18 cellular contexts compared by ENCODE assay signal in the genomic region with DNA sequence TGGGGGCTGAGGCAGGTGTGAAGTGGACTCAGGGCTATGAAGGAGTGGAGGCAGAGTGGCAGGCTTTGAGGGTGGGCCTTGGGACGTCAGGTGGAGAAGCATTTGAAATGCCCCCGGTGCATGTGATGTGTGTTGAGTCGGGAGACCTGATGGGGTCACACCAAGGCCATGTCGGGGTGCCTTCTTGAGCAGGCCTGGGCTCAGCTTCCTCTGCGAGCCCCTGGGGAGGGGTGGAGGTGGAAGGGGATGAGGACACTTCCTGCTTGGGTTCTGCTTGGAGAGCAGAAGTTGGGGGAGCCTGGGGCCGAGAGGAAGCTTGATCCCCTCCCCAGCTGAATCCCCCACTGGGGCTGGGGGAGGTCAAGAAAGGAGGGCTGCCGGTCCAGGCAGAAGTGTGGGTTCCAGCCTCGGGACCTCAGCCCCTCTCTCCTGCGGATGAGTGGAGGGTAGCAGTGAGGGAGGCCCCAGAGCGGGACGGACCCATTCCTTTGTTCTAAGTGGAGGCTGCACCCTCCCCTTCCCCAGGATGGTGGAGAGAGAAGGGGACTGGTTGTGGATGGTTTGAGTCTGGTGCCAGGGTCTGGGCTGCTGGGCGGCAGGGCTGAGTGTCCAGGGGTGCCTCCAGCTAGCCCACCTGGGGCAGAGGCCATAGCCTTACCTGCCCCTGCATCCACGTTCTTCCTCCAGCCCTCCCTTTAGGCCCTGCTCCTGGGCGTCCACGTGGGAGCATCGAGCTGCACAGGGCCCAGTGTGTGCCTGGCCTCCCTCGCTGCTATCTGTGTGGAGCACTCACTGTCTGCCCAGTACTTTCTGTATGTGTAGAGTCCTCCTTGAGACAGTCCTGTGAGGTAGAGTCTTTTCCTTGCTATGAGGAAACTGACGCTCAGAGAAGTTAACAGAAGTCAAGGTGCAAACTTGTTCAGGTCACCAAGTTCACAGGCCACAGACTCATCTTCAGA. TPM values are rescaled to one million over a fixed set of nuclear protein-coding genes. Genes with fewer than 3 reads are reported as not detected.
DNase-seq lines count a peak whose midpoint lies in the region; ATAC-seq, FAIRE-seq and TF ChIP-seq lines count a peak whose summit lies in the region.
"Had no signal": no experiment of that assay in that cellular context is flagged by ENCODE, and none has a peak within 500 bp of the region (broad histone marks: within the 10 kb centered on the region; RNA-seq: fewer than 3 reads in every experiment).

No MANE protein-coding gene starts in this region.

- no peaks in the 10 kb centered on the region for H3K9me3 Mint-ChIP-seq in activated CD8-positive, alpha-beta memory T cell treated with anti-CD3 and anti-CD28 coated beads, Interleukin-2, amount 10 ng/mL, durations not matched to agents 7 days and 5 days (ENCODE audit: low read depth)

- H3K36me3 ChIP-seq in bronchial epithelial cell (ENCODE audit: control insufficient read depth, insufficient read depth, low read length) (no peaks in the 10 kb centered on the region), osteoblast (ENCODE audit: insufficient read depth, low read length) (no peaks in the 10 kb centered on the region), uterus (no peaks in the 10 kb centered on the region)

- no peak for ATAC-seq in activated CD8-positive, alpha-beta memory T cell treated with anti-CD3 and anti-CD28 coated beads, Interleukin-2, amount 10 ng/mL, durations not matched to agents 7 days and 5 days

- peaks cover 5% of the 10 kb centered on the region for H3K27me3 ChIP-seq in bronchial epithelial cell (ENCODE audit: control insufficient read depth, insufficient read depth, low read length)
- H3K27me3 ChIP-seq in osteoblast (ENCODE audit: insufficient read depth, low read length) = no peaks in the 10 kb centered on the region
- no peaks in the 10 kb centered on the region for H3K27me3 ChIP-seq in uterus
- H3K27me3 ChIP-seq: esophagus squamous epithelium, spleen had no signal

- H3K27me3 Mint-ChIP-seq in activated CD8-positive, alpha-beta memory T cell treated with anti-CD3 and anti-CD28 coated beads, Interleukin-2, amount 10 ng/mL, durations not matched to agents 7 days and 5 days = no peaks in the 10 kb centered on the region

- no peak overlapping the region for H3K4me2 ChIP-seq in osteoblast (ENCODE audit: insufficient read depth, low read length)

- TF ChIP-seq POLR2A in uterus (IDR thresholded peaks at IDR 0.05) = no peak

- TF ChIP-seq CTCF in bronchial epithelial cell (IDR thresholded peaks at IDR 0.05; ENCODE audit: insufficient read depth, low read length, severe bottlenecking) = no peak
- no peak for TF ChIP-seq CTCF in osteoblast (IDR thresholded peaks at IDR 0.05; ENCODE audit: extremely low read depth, low read depth, low read length)
- no peak for TF ChIP-seq CTCF in uterus (IDR thresholded peaks at IDR 0.05)

- H3K79me2 ChIP-seq in osteoblast (ENCODE audit: insufficient read depth, low read length) = no peaks in the 10 kb centered on the region

- H2AFZ ChIP-seq in osteoblast (ENCODE audit: low read length) = no peak overlapping the region

- H4K20me1 ChIP-seq in osteoblast (ENCODE audit: insufficient read depth, low read length) = no peaks in the 10 kb centered on the region

- H3K4me3 Mint-ChIP-seq in activated CD8-positive, alpha-beta memory T cell treated with anti-CD3 and anti-CD28 coated beads, Interleukin-2, amount 10 ng/mL, durations not matched to agents 7 days and 5 days = no peak overlapping the region

- no peak for DNase-seq in activated CD8-positive, alpha-beta memory T cell treated with anti-CD3 and anti-CD28 coated beads, Interleukin-2, amount 10 ng/mL, durations not matched to agents 7 days and 5 days
- no peak for DNase-seq in activated CD8-positive, alpha-beta memory T cell treated with anti-CD3 and anti-CD28 coated beads, Interleukin-2, amount 50 U/mL, for 4 hours
- DNase-seq in Kasumi-1 (lab: John Stamatoyannopoulos, UW) (peak; percentile 17 to 48), bronchial epithelial cell (ENCODE audit: low read depth) (no peak), osteoblast (ENCODE audit: insufficient read length, low spot score, missing footprints) (peak; percentile 34), uterus (no peak), NCI-H345 treated with DMSO at 0.1 percent for 48 hours (lab: John Stamatoyannopoulos, UW; ENCODE audit: unreplicated experiment) (no peak)
- DNase-seq in stimulated activated CD4-positive, alpha-beta T cell treated with anti-CD3 and anti-CD28 coated beads, Interleukin-15, amount 100 ng/mL, for 24 hours = no peak
- DNase-seq: activated gamma-delta T cell; C1 segment of cervical spinal cord; effector CD8-positive, alpha-beta T cell; esophagus squamous epithelium; NCI-H1105; NCI-H510A treated with DMSO at 0.1 percent for 48 hours; spleen had no signal

- peak; percentile 13 for FAIRE-seq in bronchial epithelial cell (lab: Jason Lieb, UNC)
- FAIRE-seq: A204.1 had no signal

- peaks cover 24% of the 10 kb centered on the region for H3K4me1 Mint-ChIP-seq in activated CD8-positive, alpha-beta memory T cell treated with anti-CD3 and anti-CD28 coated beads, Interleukin-2, amount 10 ng/mL, durations not matched to agents 7 days and 5 days

- no peak overlapping the region for H3K27ac ChIP-seq in osteoblast (ENCODE audit: low read depth, low read length)
- no peak overlapping the region for H3K27ac ChIP-seq in uterus
- H3K27ac ChIP-seq: esophagus squamous epithelium, RWPE1 had no signal

- peak overlapping the region; percentile 49 for H3K27ac Mint-ChIP-seq in activated CD8-positive, alpha-beta memory T cell treated with anti-CD3 and anti-CD28 coated beads, Interleukin-2, amount 10 ng/mL, durations not matched to agents 7 days and 5 days

- no peaks in the 10 kb centered on the region for H3K36me3 Mint-ChIP-seq in activated CD8-positive, alpha-beta memory T cell treated with anti-CD3 and anti-CD28 coated beads, Interleukin-2, amount 10 ng/mL, durations not matched to agents 7 days and 5 days

- H3K4me3 ChIP-seq in bronchial epithelial cell (ENCODE audit: low read depth, low read length) = no peak overlapping the region
- H3K4me3 ChIP-seq in osteoblast (ENCODE audit: insufficient read depth, low read length) = no peak overlapping the region
- H3K4me3 ChIP-seq in uterus = no peak overlapping the region
- H3K4me3 ChIP-seq: esophagus squamous epithelium, spleen had no signal

- CTCF ChIA-PET in activated CD8-positive, alpha-beta memory T cell treated with anti-CD3 and anti-CD28 coated beads, Interleukin-2, amount 10 ng/mL, durations not matched to agents 7 days and 5 days (lab: Charles Lee) = interaction anchor here (0.7 to 2.1 kb wide), 5 partner anchors 10 to 194 kb away, joined by 3 to 6 read pairs (median 5); no protein-coding TSS in a partner anchor

- H3K9me3 ChIP-seq in osteoblast (ENCODE audit: low read depth, low read length) (no peaks in the 10 kb centered on the region), uterus (no peaks in the 10 kb centered on the region)
- H3K9me3 ChIP-seq: esophagus squamous epithelium, spleen had no signal

- intact Hi-C loops in uterus (cut with DNase I; ENCODE audit: low total_unique reads) = no loop called here

- H3K4me1 ChIP-seq in osteoblast (ENCODE audit: insufficient read depth, low read length) (no peaks in the 10 kb centered on the region), uterus (no peaks in the 10 kb centered on the region)

RNA-seq across cellular contexts. Expression of gene PRF1, which starts 36.7 kb away (rescaled TPM):
- 100 to 1,000 TPM; 381 to 433 TPM for total RNA-seq in activated CD8-positive, alpha-beta memory T cell treated with anti-CD3 and anti-CD28 coated beads, Interleukin-2, amount 10 ng/mL, durations not matched to agents 7 days and 5 days
- total RNA-seq in bronchial epithelial cell (not detected in 2 replicates), osteoblast (not detected in 2 replicates), uterus (1 to 10 TPM in 2 of 4 donors, under 1 TPM in 1, not detected in 1; 0.51 to 8.7 (median 1.1) TPM)
- total RNA-seq: LHCN-M2 had no signal

Comparison
In these comparisons a context has a peak if more than half of its experiments do, and no peak if none do; other contexts are left out.
1. DNase-seq: peak in Kasumi-1 (2 of 2) and osteoblast (single experiment); none in activated CD8-positive, alpha-beta memory T cell treated with anti-CD3 and anti-CD28 coated beads, Interleukin-2, amount 10 ng/mL, durations not matched to agents 7 days and 5 days (single experiment), activated CD8-positive, alpha-beta memory T cell treated with anti-CD3 and anti-CD28 coated beads, Interleukin-2, amount 50 U/mL, for 4 hours (single experiment), bronchial epithelial cell (single experiment), uterus (0 of 2), NCI-H345 treated with DMSO at 0.1 percent for 48 hours (single experiment) and stimulated activated CD4-positive, alpha-beta T cell treated with anti-CD3 and anti-CD28 coated beads, Interleukin-15, amount 100 ng/mL, for 24 hours (single experiment).
2. RNA of gene PRF1, which starts 36.7 kb away (total RNA-seq): 381 to 433 TPM in activated CD8-positive, alpha-beta memory T cell treated with anti-CD3 and anti-CD28 coated beads, Interleukin-2, amount 10 ng/mL, durations not matched to agents 7 days and 5 days; 0.51 to 8.7 TPM in uterus, not detected in bronchial epithelial cell and not detected in osteoblast; every median in the first group is over 10 times any median in the second.